Comparison of ENCODE assay signal across 1 cellular context in the genomic region with DNA sequence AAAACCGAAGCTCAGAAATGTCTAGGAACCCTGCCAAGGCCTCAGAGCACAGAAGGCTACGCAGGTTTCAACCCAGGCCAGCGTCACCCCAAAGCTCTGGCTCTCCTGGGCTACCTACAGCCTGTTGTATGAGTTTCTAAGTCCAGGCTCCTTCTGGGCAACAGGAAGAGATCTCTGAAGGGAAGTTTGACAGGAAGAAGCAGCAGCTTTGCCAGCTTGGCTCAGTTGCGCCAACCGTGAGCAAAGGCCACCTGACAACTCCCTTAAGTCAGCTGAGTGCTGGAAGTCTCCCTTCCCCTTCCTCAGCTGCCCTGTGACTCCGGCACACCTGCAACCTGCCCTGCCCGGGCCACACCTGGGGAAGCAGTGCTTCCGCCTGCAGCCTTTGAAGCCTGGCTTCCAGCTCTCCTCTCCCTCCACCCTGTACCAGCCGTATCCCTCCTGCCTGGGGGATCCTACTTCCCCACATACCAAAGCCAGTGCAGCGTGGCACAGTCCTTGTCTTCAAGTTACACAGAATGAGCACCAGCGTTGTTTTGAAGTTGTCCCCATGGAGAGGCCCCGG.
TF ChIP-seq lines count a peak whose summit lies in the region.

No MANE protein-coding gene starts in this region.

TF ChIP-seq in liver, 16 proteins besides CTCF, POLR2A, EP300 and RAD21 (continued from another document):
- TF ChIP-seq, protein P1, sequence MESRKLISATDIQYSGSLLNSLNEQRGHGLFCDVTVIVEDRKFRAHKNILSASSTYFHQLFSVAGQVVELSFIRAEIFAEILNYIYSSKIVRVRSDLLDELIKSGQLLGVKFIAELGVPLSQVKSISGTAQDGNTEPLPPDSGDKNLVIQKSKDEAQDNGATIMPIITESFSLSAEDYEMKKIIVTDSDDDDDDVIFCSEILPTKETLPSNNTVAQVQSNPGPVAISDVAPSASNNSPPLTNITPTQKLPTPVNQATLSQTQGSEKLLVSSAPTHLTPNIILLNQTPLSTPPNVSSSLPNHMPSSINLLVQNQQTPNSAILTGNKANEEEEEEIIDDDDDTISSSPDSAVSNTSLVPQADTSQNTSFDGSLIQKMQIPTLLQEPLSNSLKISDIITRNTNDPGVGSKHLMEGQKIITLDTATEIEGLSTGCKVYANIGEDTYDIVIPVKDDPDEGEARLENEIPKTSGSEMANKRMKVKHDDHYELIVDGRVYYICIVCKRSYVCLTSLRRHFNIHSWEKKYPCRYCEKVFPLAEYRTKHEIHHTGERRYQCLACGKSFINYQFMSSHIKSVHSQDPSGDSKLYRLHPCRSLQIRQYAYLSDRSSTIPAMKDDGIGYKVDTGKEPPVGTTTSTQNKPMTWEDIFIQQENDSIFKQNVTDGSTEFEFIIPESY (IDR thresholded peaks at IDR 0.05): no peak
- TF ChIP-seq FOXA1 (IDR thresholded peaks at IDR 0.05) (no peak), HNF4G (IDR thresholded peaks at IDR 0.05) (no peak)
